Comparison of ENCODE assay signal across 2 cellular contexts in genomic region chr17:78172284-78173024, GRCh38.
A peak's percentile ranks its signal among the peaks of the same experiment; 100 is the strongest.
TF ChIP-seq lines count a peak whose summit lies in the region.

No MANE protein-coding gene starts in this region.

TF ChIP-seq in IMR-90, 13 proteins besides CTCF, POLR2A, EP300 and RAD21:
- TF ChIP-seq, protein P1, sequence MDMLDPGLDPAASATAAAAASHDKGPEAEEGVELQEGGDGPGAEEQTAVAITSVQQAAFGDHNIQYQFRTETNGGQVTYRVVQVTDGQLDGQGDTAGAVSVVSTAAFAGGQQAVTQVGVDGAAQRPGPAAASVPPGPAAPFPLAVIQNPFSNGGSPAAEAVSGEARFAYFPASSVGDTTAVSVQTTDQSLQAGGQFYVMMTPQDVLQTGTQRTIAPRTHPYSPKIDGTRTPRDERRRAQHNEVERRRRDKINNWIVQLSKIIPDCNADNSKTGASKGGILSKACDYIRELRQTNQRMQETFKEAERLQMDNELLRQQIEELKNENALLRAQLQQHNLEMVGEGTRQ (IDR thresholded peaks at IDR 0.05; ENCODE audit: low read depth, low read length) = no peak
- TF ChIP-seq MAFK (IDR thresholded peaks at IDR 0.05; ENCODE audit: low read depth, low read length) = no peak
- no peak for TF ChIP-seq SMC3 (IDR thresholded peaks at IDR 0.05; ENCODE audit: low read depth, low read length)
- TF ChIP-seq MAZ (IDR thresholded peaks at IDR 0.05; ENCODE audit: borderline replicate concordance, low read depth, low read length) = peak; percentile 49; the same call in 1 of the 2 replicates
- TF ChIP-seq FOS (IDR thresholded peaks at IDR 0.05; ENCODE audit: low read depth, low read length) = no peak
- TF ChIP-seq BHLHE40 (IDR thresholded peaks at IDR 0.05; ENCODE audit: low read depth, low read length) = no peak
- no peak for TF ChIP-seq NFE2L2 (IDR thresholded peaks at IDR 0.05; ENCODE audit: low read depth, low read length)

TF ChIP-seq in GM12878, 131 proteins besides CTCF, POLR2A, EP300 and RAD21:
- TF ChIP-seq PRDM15 (CRISPR knock-in tag; IDR thresholded peaks at IDR 0.05) (no peak), ETV6 (conservative IDR thresholded peaks at IDR 0.05 in 1 of 2, IDR thresholded peaks at IDR 0.05 in 1 of 2; ENCODE audit: borderline replicate concordance in 1 of 2, low read depth in 1 of 2) (no peak), POLR2AphosphoS2 (IDR thresholded peaks at IDR 0.05; ENCODE audit: low read depth, low read length) (no peak; the same call in 1 of the 2 replicates), NR2C2 (IDR thresholded peaks at IDR 0.05; ENCODE audit: borderline replicate concordance, control insufficient read depth, insufficient read length, low read depth) (no peak), SPI1 (IDR thresholded peaks at IDR 0.05; ENCODE audit: borderline replicate concordance, insufficient read depth, low read depth, low read length) (peak; percentile 25; the same call in 1 of the 2 replicates), HCFC1 (IDR thresholded peaks at IDR 0.05; ENCODE audit: low read length) (no peak), SREBF2 (IDR thresholded peaks at IDR 0.05; ENCODE audit: low read length) (no peak), ATF2 (IDR thresholded peaks at IDR 0.05; ENCODE audit: low read length) (no peak), MXI1 (IDR thresholded peaks at IDR 0.05; ENCODE audit: low read depth, low read length) (peak; percentile 55), CHD1 (IDR thresholded peaks at IDR 0.05; ENCODE audit: low read depth, low read length) (no peak), MEF2B (IDR thresholded peaks at IDR 0.05; ENCODE audit: partially characterized antibody, poor library complexity, severe bottlenecking) (no peak), NKRF (conservative IDR thresholded peaks at IDR 0.05) (0 out of 2 replicates have a peak, but pooled peaks have one; percentile 31), CHD2 (IDR thresholded peaks at IDR 0.05; ENCODE audit: borderline replicate concordance, low read depth, low read length) (0 out of 2 replicates have a peak, but pooled peaks have one; percentile 44), KLF5 (IDR thresholded peaks at IDR 0.05; ENCODE audit: partially characterized antibody) (no peak), TCF3 (IDR thresholded peaks at IDR 0.05; ENCODE audit: borderline replicate concordance, insufficient read depth, low read depth, low read length) (no peak), SREBF1 (IDR thresholded peaks at IDR 0.05; ENCODE audit: low read length) (no peak), POLR2AphosphoS5 (IDR thresholded peaks at IDR 0.05; ENCODE audit: low read length) (peak; percentile 3; the same call in 1 of the 2 replicates), BACH1 (IDR thresholded peaks at IDR 0.05; ENCODE audit: borderline replicate concordance) (peak; percentile 24; the same call in 1 of the 2 replicates), BRCA1 (IDR thresholded peaks at IDR 0.05; ENCODE audit: low read depth, low read length) (no peak)
- TF ChIP-seq, protein P2, sequence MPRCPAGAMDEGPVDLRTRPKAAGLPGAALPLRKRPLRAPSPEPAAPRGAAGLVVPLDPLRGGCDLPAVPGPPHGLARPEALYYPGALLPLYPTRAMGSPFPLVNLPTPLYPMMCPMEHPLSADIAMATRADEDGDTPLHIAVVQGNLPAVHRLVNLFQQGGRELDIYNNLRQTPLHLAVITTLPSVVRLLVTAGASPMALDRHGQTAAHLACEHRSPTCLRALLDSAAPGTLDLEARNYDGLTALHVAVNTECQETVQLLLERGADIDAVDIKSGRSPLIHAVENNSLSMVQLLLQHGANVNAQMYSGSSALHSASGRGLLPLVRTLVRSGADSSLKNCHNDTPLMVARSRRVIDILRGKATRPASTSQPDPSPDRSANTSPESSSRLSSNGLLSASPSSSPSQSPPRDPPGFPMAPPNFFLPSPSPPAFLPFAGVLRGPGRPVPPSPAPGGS (IDR thresholded peaks at IDR 0.05; ENCODE audit: borderline replicate concordance, insufficient read depth, low read depth, low read length, poor library complexity, severe bottlenecking) = peak; percentile 10
- TF ChIP-seq, protein P3, sequence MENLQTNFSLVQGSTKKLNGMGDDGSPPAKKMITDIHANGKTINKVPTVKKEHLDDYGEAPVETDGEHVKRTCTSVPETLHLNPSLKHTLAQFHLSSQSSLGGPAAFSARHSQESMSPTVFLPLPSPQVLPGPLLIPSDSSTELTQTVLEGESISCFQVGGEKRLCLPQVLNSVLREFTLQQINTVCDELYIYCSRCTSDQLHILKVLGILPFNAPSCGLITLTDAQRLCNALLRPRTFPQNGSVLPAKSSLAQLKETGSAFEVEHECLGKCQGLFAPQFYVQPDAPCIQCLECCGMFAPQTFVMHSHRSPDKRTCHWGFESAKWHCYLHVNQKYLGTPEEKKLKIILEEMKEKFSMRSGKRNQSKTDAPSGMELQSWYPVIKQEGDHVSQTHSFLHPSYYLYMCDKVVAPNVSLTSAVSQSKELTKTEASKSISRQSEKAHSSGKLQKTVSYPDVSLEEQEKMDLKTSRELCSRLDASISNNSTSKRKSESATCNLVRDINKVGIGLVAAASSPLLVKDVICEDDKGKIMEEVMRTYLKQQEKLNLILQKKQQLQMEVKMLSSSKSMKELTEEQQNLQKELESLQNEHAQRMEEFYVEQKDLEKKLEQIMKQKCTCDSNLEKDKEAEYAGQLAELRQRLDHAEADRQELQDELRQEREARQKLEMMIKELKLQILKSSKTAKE (IDR thresholded peaks at IDR 0.05; ENCODE audit: low read depth, poor library complexity, severe bottlenecking) = peak; percentile 7
- TF ChIP-seq, protein P4, sequence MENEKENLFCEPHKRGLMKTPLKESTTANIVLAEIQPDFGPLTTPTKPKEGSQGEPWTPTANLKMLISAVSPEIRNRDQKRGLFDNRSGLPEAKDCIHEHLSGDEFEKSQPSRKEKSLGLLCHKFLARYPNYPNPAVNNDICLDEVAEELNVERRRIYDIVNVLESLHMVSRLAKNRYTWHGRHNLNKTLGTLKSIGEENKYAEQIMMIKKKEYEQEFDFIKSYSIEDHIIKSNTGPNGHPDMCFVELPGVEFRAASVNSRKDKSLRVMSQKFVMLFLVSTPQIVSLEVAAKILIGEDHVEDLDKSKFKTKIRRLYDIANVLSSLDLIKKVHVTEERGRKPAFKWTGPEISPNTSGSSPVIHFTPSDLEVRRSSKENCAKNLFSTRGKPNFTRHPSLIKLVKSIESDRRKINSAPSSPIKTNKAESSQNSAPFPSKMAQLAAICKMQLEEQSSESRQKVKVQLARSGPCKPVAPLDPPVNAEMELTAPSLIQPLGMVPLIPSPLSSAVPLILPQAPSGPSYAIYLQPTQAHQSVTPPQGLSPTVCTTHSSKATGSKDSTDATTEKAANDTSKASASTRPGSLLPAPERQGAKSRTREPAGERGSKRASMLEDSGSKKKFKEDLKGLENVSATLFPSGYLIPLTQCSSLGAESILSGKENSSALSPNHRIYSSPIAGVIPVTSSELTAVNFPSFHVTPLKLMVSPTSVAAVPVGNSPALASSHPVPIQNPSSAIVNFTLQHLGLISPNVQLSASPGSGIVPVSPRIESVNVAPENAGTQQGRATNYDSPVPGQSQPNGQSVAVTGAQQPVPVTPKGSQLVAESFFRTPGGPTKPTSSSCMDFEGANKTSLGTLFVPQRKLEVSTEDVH (IDR thresholded peaks at IDR 0.05; ENCODE audit: low read depth, partially characterized antibody) = peak; percentile 52
